ENCODE assay signal across 8 cellular contexts in genomic region chr6:43013020-43013842, GRCh38. TPM values are rescaled to one million over a fixed set of nuclear protein-coding genes. Genes with fewer than 3 reads are reported as not detected.
DNase-seq lines count a peak whose midpoint lies in the region; ATAC-seq, FAIRE-seq and TF ChIP-seq lines count a peak whose summit lies in the region.

No MANE protein-coding gene starts in this region.

- H3K36me3 ChIP-seq in RWPE2 (ENCODE audit: low read depth) (peaks cover 33% of the 10 kb centered on the region), endothelial cell of umbilical vein (ENCODE audit: control insufficient read depth in 2 of 2, extremely low read depth in 1 of 2, insufficient read depth in 2 of 2, low read length in 2 of 2) (peaks cover 10 to 25% of the 10 kb centered on the region in 2 experiments)

- no peaks in the 10 kb centered on the region for H3K27me3 ChIP-seq in RWPE2 (ENCODE audit: insufficient read depth, poor library complexity, severe bottlenecking)
- no peaks in the 10 kb centered on the region for H3K27me3 ChIP-seq in endothelial cell of umbilical vein (ENCODE audit: control insufficient read depth in 2 of 2, insufficient read depth in 2 of 2, low read length in 2 of 2)

- H3K4me1 ChIP-seq in RWPE2 (ENCODE audit: insufficient read depth, poor library complexity, severe bottlenecking) (peaks cover 5% of the 10 kb centered on the region), endothelial cell of umbilical vein (ENCODE audit: control insufficient read depth, extremely low read depth, insufficient read depth, low read length) (peaks cover 17% of the 10 kb centered on the region)

- H3K9ac ChIP-seq in endothelial cell of umbilical vein (replicated peaks; ENCODE audit: extremely low read depth, insufficient read depth, low read length), result peak overlapping the region; percentile 49

- TF ChIP-seq CTCF in RWPE2 (IDR thresholded peaks at IDR 0.05; ENCODE audit: poor library complexity, severe bottlenecking) (no peak), endothelial cell of umbilical vein (IDR thresholded peaks at IDR 0.05; ENCODE audit: extremely low read depth in 1 of 2, insufficient read depth in 1 of 2, low read depth in 1 of 2, low read length in 2 of 2) (no peak), nephron (IDR thresholded peaks at IDR 0.05; ENCODE audit: unreplicated experiment in 3 of 3) (no peak)

- peaks cover 34% of the 10 kb centered on the region for H3K79me2 ChIP-seq in endothelial cell of umbilical vein (ENCODE audit: control insufficient read depth, insufficient read depth, low read length)

- peak overlapping the region; percentile 84 for H2AFZ ChIP-seq in endothelial cell of umbilical vein (ENCODE audit: low read depth, low read length)

- H3K9me1 ChIP-seq in endothelial cell of umbilical vein (replicated peaks; ENCODE audit: control insufficient read depth, extremely low read depth, insufficient read depth, low read length), result no peaks in the 10 kb centered on the region

- H3K27ac ChIP-seq in RWPE2 (ENCODE audit: poor library complexity, severe bottlenecking) (peak overlapping the region; percentile 48), endothelial cell of umbilical vein (ENCODE audit: insufficient read depth, low read depth, low read length) (peak overlapping the region; percentile 29)

- H3K4me3 ChIP-seq in RWPE2 (ENCODE audit: severe bottlenecking), result peak overlapping the region; percentile 44
- H3K4me3 ChIP-seq in endothelial cell of umbilical vein (replicated peaks in 1 of 3; ENCODE audit: insufficient read depth in 1 of 3, low read depth in 1 of 3, low read length in 3 of 3), result peak overlapping the region; percentile 56 to 87 (median 72)

- no peaks in the 10 kb centered on the region for H3K9me3 Mint-ChIP-seq in nephron

- H3K27ac Mint-ChIP-seq in nephron, result peak overlapping the region; percentile 82 to 97 (median 89)

- CTCF ChIA-PET in endothelial cell of umbilical vein (lab: Charles Lee), result interaction anchor here (0.9 to 8.7 kb wide), 6 partner anchors 25 to 131 kb away, joined by 3 to 55 read pairs (median 4); partner anchors contain the start of genes CUL7 and PEX6

- peaks cover 51% of the 10 kb centered on the region for H3K4me1 Mint-ChIP-seq in nephron

- H4K20me1 ChIP-seq in endothelial cell of umbilical vein (replicated peaks; ENCODE audit: control insufficient read depth, extremely low read depth, insufficient read depth, low read length), result no peaks in the 10 kb centered on the region

- intact Hi-C loops in endothelial cell of umbilical vein (cut with micrococcal nuclease), result loop anchor here (1.0 to 5.0 kb wide), 2 partner anchors 29 to 51 kb away; partner anchors contain the start of genes GNMT and PPP2R5D

- POLR2A ChIA-PET in endothelial cell of umbilical vein (lab: Charles Lee), result interaction anchor here (0.7 to 1.9 kb wide), 8 partner anchors 17 to 84 kb away, joined by 3 to 9 read pairs (median 5); partner anchors contain the start of genes CNPY3, CUL7, KLC4 and MRPL2

- peak; percentile 21 for FAIRE-seq in endothelial cell of umbilical vein (lab: Jason Lieb, UNC)

- H3K27me3 Mint-ChIP-seq in nephron (ENCODE audit: low read depth), result peaks cover 7% of the 10 kb centered on the region

- peak; percentile 4 for ATAC-seq in HG02759 (IDR thresholded peaks at IDR 0.05; ENCODE audit: unreplicated experiment)
- ATAC-seq in RWPE2 (ENCODE audit: low read depth), result no peak; the same call in none of the 3 replicates

- no peaks in the 10 kb centered on the region for H3K9me3 ChIP-seq in RWPE2 (ENCODE audit: severe bottlenecking)
- no peaks in the 10 kb centered on the region for H3K9me3 ChIP-seq in endothelial cell of umbilical vein (replicated peaks; ENCODE audit: control insufficient read depth, insufficient read depth, low read length)

- TF ChIP-seq POLR2A in endothelial cell of umbilical vein (IDR thresholded peaks at IDR 0.05; ENCODE audit: low read depth, low read length), result peak; percentile 24

- peaks cover 42% of the 10 kb centered on the region for H3K36me3 Mint-ChIP-seq in nephron (ENCODE audit: low read depth)

- dilution Hi-C loops in endothelial cell of umbilical vein (cut with MboI; ENCODE audit: extremely low pct_ligation_motif_present, low sequenced_read_pairs), result no loop called here

- H3K4me2 ChIP-seq in endothelial cell of umbilical vein (ENCODE audit: insufficient read depth, low read length), result peak overlapping the region; percentile 86

- H3K4me3 Mint-ChIP-seq in nephron, result peak overlapping the region; percentile 94 to 97 (median 94)

- DNase-seq in DMS53 (lab: John Stamatoyannopoulos, UW) (peak; percentile 50), DMS53 treated with DMSO at 0.1 percent for 48 hours (lab: John Stamatoyannopoulos, UW; ENCODE audit: unreplicated experiment) (no peak), RWPE2 (ENCODE audit: low spot score) (no peak), endothelial cell of umbilical vein (ENCODE audit: low read depth, low spot score) (no peak), kidney glomerular epithelial cell (lab: John Stamatoyannopoulos, UW) (no peak)
- no peak for DNase-seq in activated CD4-positive, alpha-beta T cell treated with anti-CD3 and anti-CD28 coated beads, Interleukin-2, amount 50 U/mL, for 1 hour

- TSS peak; percentile 80 for BruUV-seq in endothelial cell of umbilical vein (replicated peaks; lab: Mats Ljungman, UMichigan)

TF ChIP-seq in endothelial cell of umbilical vein, 7 proteins besides CTCF, POLR2A, EP300 and RAD21:
- TF ChIP-seq JUN (IDR thresholded peaks at IDR 0.05; ENCODE audit: borderline replicate concordance, insufficient read depth, insufficient read length, low read depth), result no peak
- TF ChIP-seq EZH2 (IDR thresholded peaks at IDR 0.05; ENCODE audit: borderline replicate concordance, low read depth, low read length, severe bottlenecking), result no peak
- TF ChIP-seq GATA2 (IDR thresholded peaks at IDR 0.05; ENCODE audit: insufficient read depth, insufficient read length, low read depth, low read length), result no peak
- TF ChIP-seq POLR2AphosphoS5 (IDR thresholded peaks at IDR 0.05; ENCODE audit: insufficient read depth, low read depth, low read length), result no peak
- no peak for TF ChIP-seq MYC (IDR thresholded peaks at IDR 0.05; ENCODE audit: low read depth, low read length)
- TF ChIP-seq FOS (IDR thresholded peaks at IDR 0.05; ENCODE audit: borderline replicate concordance, insufficient read depth, low read length), result no peak
- no peak for TF ChIP-seq MAX (IDR thresholded peaks at IDR 0.05; ENCODE audit: insufficient read depth, insufficient read length)

RNA-seq across cellular contexts. Expression of gene MEA1, which starts 0.5 kb away (rescaled TPM):
- 55.6 and 62.5 TPM in 2 replicates for total RNA-seq in endothelial cell of umbilical vein
- 68.0 and 69.5 TPM in 2 replicates for polyA plus RNA-seq in endothelial cell of umbilical vein
- polyA plus RNA-seq in endothelial cell of umbilical vein (2011; cell fraction: cytosol; rRNA removed), result 90.6 and 112 TPM in 2 replicates
- polyA plus RNA-seq in endothelial cell of umbilical vein (2011; cell fraction: nucleus; rRNA removed), result 25.8 and 26.3 TPM in 2 replicates
- polyA plus RNA-seq in endothelial cell of umbilical vein (2012), result 63.6 and 79.9 TPM in 2 replicates
- 55.9 and 56.6 TPM in 2 replicates for polyA minus RNA-seq in endothelial cell of umbilical vein
- polyA minus RNA-seq in endothelial cell of umbilical vein (2011; cell fraction: cytosol; rRNA and poly(A)+ RNA removed), result 28.9 TPM
- 8.8 and 12.4 TPM in 2 replicates for polyA minus RNA-seq in endothelial cell of umbilical vein (2011; cell fraction: nucleus; rRNA and poly(A)+ RNA removed)

RNA-seq across cellular contexts. Expression of gene KLHDC3, which starts 0.8 kb away (rescaled TPM):
- 84.6 and 84.8 TPM in 2 replicates for total RNA-seq in endothelial cell of umbilical vein
- polyA plus RNA-seq in endothelial cell of umbilical vein, result 120 and 130 TPM in 2 replicates
- polyA plus RNA-seq in endothelial cell of umbilical vein (2011; cell fraction: cytosol; rRNA removed), result 78.3 and 82.2 TPM in 2 replicates
- 70.9 and 80.1 TPM in 2 replicates for polyA plus RNA-seq in endothelial cell of umbilical vein (2011; cell fraction: nucleus; rRNA removed)
- polyA plus RNA-seq in endothelial cell of umbilical vein (2012), result 54.9 and 59.0 TPM in 2 replicates
- 86.8 and 92.8 TPM in 2 replicates for polyA minus RNA-seq in endothelial cell of umbilical vein
- 52.3 TPM for polyA minus RNA-seq in endothelial cell of umbilical vein (2011; cell fraction: cytosol; rRNA and poly(A)+ RNA removed)
- polyA minus RNA-seq in endothelial cell of umbilical vein (2011; cell fraction: nucleus; rRNA and poly(A)+ RNA removed), result 16.3 and 16.8 TPM in 2 replicates

RNA-seq across cellular contexts. Expression of gene RRP36, which starts 8.2 kb away (rescaled TPM):
- 103 TPM in 2 replicates for total RNA-seq in endothelial cell of umbilical vein
- polyA plus RNA-seq in endothelial cell of umbilical vein, result 35.9 and 40.2 TPM in 2 replicates
- 70.6 and 81.0 TPM in 2 replicates for polyA plus RNA-seq in endothelial cell of umbilical vein (2011; cell fraction: cytosol; rRNA removed)
- 35.0 and 42.6 TPM in 2 replicates for polyA plus RNA-seq in endothelial cell of umbilical vein (2011; cell fraction: nucleus; rRNA removed)
- 59.9 and 97.5 TPM in 2 replicates for polyA plus RNA-seq in endothelial cell of umbilical vein (2012)
- polyA minus RNA-seq in endothelial cell of umbilical vein, result 41.5 and 43.0 TPM in 2 replicates
- polyA minus RNA-seq in endothelial cell of umbilical vein (2011; cell fraction: cytosol; rRNA and poly(A)+ RNA removed), result 29.6 TPM
- polyA minus RNA-seq in endothelial cell of umbilical vein (2011; cell fraction: nucleus; rRNA and poly(A)+ RNA removed), result 9.0 and 11.0 TPM in 2 replicates

RNA-seq across cellular contexts. Expression of gene PPP2R5D, which starts 28.9 kb away (rescaled TPM):
- total RNA-seq in endothelial cell of umbilical vein, result 45.5 and 51.0 TPM in 2 replicates
- 58.9 and 60.2 TPM in 2 replicates for polyA plus RNA-seq in endothelial cell of umbilical vein
- polyA plus RNA-seq in endothelial cell of umbilical vein (2011; cell fraction: cytosol; rRNA removed), result 66.9 and 92.4 TPM in 2 replicates
- 93.1 and 107 TPM in 2 replicates for polyA plus RNA-seq in endothelial cell of umbilical vein (2011; cell fraction: nucleus; rRNA removed)
- polyA plus RNA-seq in endothelial cell of umbilical vein (2012), result 46.2 and 54.0 TPM in 2 replicates
- polyA minus RNA-seq in endothelial cell of umbilical vein, result 72.4 and 92.4 TPM in 2 replicates
- 33.4 TPM for polyA minus RNA-seq in endothelial cell of umbilical vein (2011; cell fraction: cytosol; rRNA and poly(A)+ RNA removed)
- 19.7 and 27.7 TPM in 2 replicates for polyA minus RNA-seq in endothelial cell of umbilical vein (2011; cell fraction: nucleus; rRNA and poly(A)+ RNA removed)

RNA-seq across cellular contexts. Expression of gene PEX6, which starts 34.2 kb away (rescaled TPM):
- total RNA-seq in endothelial cell of umbilical vein, result 9.9 and 18.1 TPM in 2 replicates
- polyA plus RNA-seq in endothelial cell of umbilical vein, result 10.8 and 11.2 TPM in 2 replicates
- 7.2 and 8.8 TPM in 2 replicates for polyA plus RNA-seq in endothelial cell of umbilical vein (2011; cell fraction: cytosol; rRNA removed)
- 21.0 and 24.1 TPM in 2 replicates for polyA plus RNA-seq in endothelial cell of umbilical vein (2011; cell fraction: nucleus; rRNA removed)
- polyA plus RNA-seq in endothelial cell of umbilical vein (2012), result 4.5 and 8.7 TPM in 2 replicates
- polyA minus RNA-seq in endothelial cell of umbilical vein, result 10.0 and 11.1 TPM in 2 replicates
- 11.2 TPM for polyA minus RNA-seq in endothelial cell of umbilical vein (2011; cell fraction: cytosol; rRNA and poly(A)+ RNA removed)
- 4.3 and 6.2 TPM in 2 replicates for polyA minus RNA-seq in endothelial cell of umbilical vein (2011; cell fraction: nucleus; rRNA and poly(A)+ RNA removed)
